ENCODE assay signal across 24 cellular contexts in the genomic region with DNA sequence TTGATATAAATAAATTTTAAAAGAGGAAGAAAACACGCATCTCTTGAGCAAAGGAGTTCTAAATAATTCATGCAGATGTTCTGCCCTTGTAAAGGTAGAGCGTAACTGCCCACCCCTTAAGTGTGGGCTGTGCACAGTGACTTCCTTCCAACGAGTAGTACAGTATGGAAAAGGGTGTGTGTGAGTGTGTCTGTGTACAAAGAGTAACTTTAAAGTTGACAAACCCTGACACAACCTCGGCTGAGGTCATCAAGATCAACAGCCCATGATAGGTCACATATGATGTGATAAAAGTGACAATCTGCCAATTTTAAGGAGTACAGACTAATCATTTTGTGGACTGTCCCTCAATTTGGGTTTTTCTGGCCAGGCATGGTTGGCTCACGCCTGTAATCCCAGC.
"Had no signal": no experiment of that assay in that cellular context is flagged by ENCODE, and none has a peak within 500 bp of the region (broad histone marks: within the 10 kb centered on the region; RNA-seq: fewer than 3 reads in every experiment).

No MANE protein-coding gene starts in this region.

- H3K36me3 Mint-ChIP-seq: mesothelial cell of epicardium, naive B cell, natural killer cell, neural progenitor cell had no signal

- DNase-seq: hippocampal formation; kidney glomerular epithelial cell; left cardiac atrium; left ventricle myocardium inferior; mesendoderm; naive B cell; natural killer cell; nephron progenitor cell; ovary; stimulated activated CD4-positive, alpha-beta T cell treated with anti-CD3 and anti-CD28 coated beads, Interleukin-12 subunit alpha, Interleukin-12 subunit beta, amount 100 ng/mL, for 4 hours; stimulated activated CD4-positive, alpha-beta T cell treated with anti-CD3 and anti-CD28 coated beads, Interleukin-15, amount 100 ng/mL, for 24 hours; stimulated activated CD4-positive, alpha-beta T cell treated with anti-CD3 and anti-CD28 coated beads, Interleukin-2, amount 100 ng/mL, for 24 hours; stimulated activated CD4-positive, alpha-beta T cell treated with anti-CD3 and anti-CD28 coated beads, Interleukin-4, amount 100 ng/mL, for 1 hour; stimulated activated naive CD8-positive, alpha-beta T cell treated with anti-CD3 and anti-CD28 coated beads, Interleukin-15, Interleukin-2, amounts not matched to agents 100 U/mL and 50 U/mL, for 24 hours; stomach; testis; thyroid gland; transverse colon; upper lobe of left lung had no signal

- H3K9me3 Mint-ChIP-seq: mesothelial cell of epicardium, natural killer cell, neural progenitor cell had no signal

- ATAC-seq: left cardiac atrium; natural killer cell; sciatic nerve; stimulated activated naive CD8-positive, alpha-beta T cell treated with anti-CD3 and anti-CD28 coated beads, Interleukin-15, Interleukin-2, amounts not matched to agents 100 U/mL and 50 U/mL, for 24 hours had no signal

- H3K4me3 Mint-ChIP-seq: mesothelial cell of epicardium, naive B cell, natural killer cell, nephron progenitor cell, neural progenitor cell had no signal

- H3K27me3 Mint-ChIP-seq: progenitor cell of endocrine pancreas had no signal

- FAIRE-seq: keratinocyte had no signal

- H3K27ac Mint-ChIP-seq: mesothelial cell of epicardium, naive B cell, natural killer cell, nephron progenitor cell, neural progenitor cell, progenitor cell of endocrine pancreas had no signal

- H3K4me1 Mint-ChIP-seq: neural progenitor cell had no signal
